In genomic region chr4:78938868-78939666, GRCh38 we compare ENCODE assay signal across 8 cellular contexts. TPM values are rescaled to one million over a fixed set of nuclear protein-coding genes. Genes with fewer than 3 reads are reported as not detected.
DNase-seq lines count a peak whose midpoint lies in the region; ATAC-seq and TF ChIP-seq lines count a peak whose summit lies in the region.

A gene with protein sequence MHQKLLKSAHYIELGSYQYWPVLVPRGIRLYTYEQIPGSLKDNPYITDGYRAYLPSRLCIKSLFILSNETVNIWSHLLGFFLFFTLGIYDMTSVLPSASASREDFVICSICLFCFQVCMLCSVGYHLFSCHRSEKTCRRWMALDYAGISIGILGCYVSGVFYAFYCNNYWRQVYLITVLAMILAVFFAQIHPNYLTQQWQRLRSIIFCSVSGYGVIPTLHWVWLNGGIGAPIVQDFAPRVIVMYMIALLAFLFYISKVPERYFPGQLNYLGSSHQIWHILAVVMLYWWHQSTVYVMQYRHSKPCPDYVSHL (minus strand): TSS chr4:78939438. CDS start chr4:78939224, 214 bp downstream.

- H3K4me3 ChIP-seq in Jurkat, Clone E6-1 (ENCODE audit: low read length), result peak within 1 kb of the TSS; percentile 87
- peak within 1 kb of the TSS; percentile 67 to 71 for H3K4me3 ChIP-seq in Panc1 (ENCODE audit: low read depth in 2 of 2, low read length in 2 of 2)
- peak within 1 kb of the TSS; percentile 86 for H3K4me3 ChIP-seq in naive thymus-derived CD4-positive, alpha-beta T cell (ENCODE audit: low read length)

- peak; percentile 65 for DNase-seq in DMS79 treated with DMSO at 0.1 percent for 48 hours (lab: John Stamatoyannopoulos, UW)
- peak; percentile 58 for DNase-seq in Jurkat, Clone E6-1 (ENCODE audit: low read depth, low spot score)
- no peak for DNase-seq in Panc1 (ENCODE audit: low read depth, low spot score)
- DNase-seq in activated T-cell treated with anti-CD3 and anti-CD28 coated beads, Interleukin-2, amount 50 U/mL, for 72 hours, result peak; percentile 88 to 92
- peak; percentile 77 for DNase-seq in fibroblast of gingiva (ENCODE audit: low read depth)
- peak; percentile 70 to 91 (median 86) for DNase-seq in naive thymus-derived CD4-positive, alpha-beta T cell
- peak; percentile 75 for DNase-seq in stimulated activated naive B cell treated with anti-CD40 and anti-IgM and Interleukin-4, amounts not matched to agents 10 μg/mL and 1 μg/mL and 100 μg/mL, for 72 hours

- no peaks in the 10 kb centered on the region; the same call in 1 of the 2 replicates for H3K4me1 ChIP-seq in Panc1 (ENCODE audit: control insufficient read depth, insufficient read depth, low read length)
- peaks cover 5 to 14% of the 10 kb centered on the region in 2 donors for H3K4me1 ChIP-seq in naive thymus-derived CD4-positive, alpha-beta T cell (ENCODE audit: control insufficient read depth in 2 of 2, insufficient read depth in 2 of 2, low read length in 2 of 2)

- peak within 1 kb of the TSS; percentile 85 for H3K27ac Mint-ChIP-seq in activated T-cell treated with anti-CD3 and anti-CD28 coated beads, Interleukin-2, amount 50 U/mL, for 72 hours
- peak within 1 kb of the TSS; percentile 82 to 97 (median 92) for H3K27ac Mint-ChIP-seq in naive thymus-derived CD4-positive, alpha-beta T cell
- H3K27ac Mint-ChIP-seq in stimulated activated naive B cell treated with anti-CD40 and anti-IgM and Interleukin-4, amounts not matched to agents 10 μg/mL and 1 μg/mL and 100 μg/mL, for 72 hours, result peak within 1 kb of the TSS; percentile 93

- H3K9me3 ChIP-seq in Panc1 (ENCODE audit: control insufficient read depth, insufficient read depth, low read depth, low read length), result no peaks in the 10 kb centered on the region
- H3K9me3 ChIP-seq in naive thymus-derived CD4-positive, alpha-beta T cell (ENCODE audit: control insufficient read depth in 2 of 3, low read length in 3 of 3), result no peaks in the 10 kb centered on the region

- H3K27me3 Mint-ChIP-seq in activated T-cell treated with anti-CD3 and anti-CD28 coated beads, Interleukin-2, amount 50 U/mL, for 72 hours (ENCODE audit: low read depth), result peaks cover 21% of the 10 kb centered on the region
- H3K27me3 Mint-ChIP-seq in naive thymus-derived CD4-positive, alpha-beta T cell, result peaks cover 8 to 18% (median 11%) of the 10 kb centered on the region in 5 donors
- no peaks in the 10 kb centered on the region for H3K27me3 Mint-ChIP-seq in stimulated activated naive B cell treated with anti-CD40 and anti-IgM and Interleukin-4, amounts not matched to agents 10 μg/mL and 1 μg/mL and 100 μg/mL, for 72 hours

- no peak for TF ChIP-seq CTCF in Panc1 (IDR thresholded peaks at IDR 0.05)

- H3K9me3 Mint-ChIP-seq in activated T-cell treated with anti-CD3 and anti-CD28 coated beads, Interleukin-2, amount 50 U/mL, for 72 hours, result no peaks in the 10 kb centered on the region
- peaks cover 0 to 2% (median 0%) of the 10 kb centered on the region in 11 donors for H3K9me3 Mint-ChIP-seq in naive thymus-derived CD4-positive, alpha-beta T cell
- no peaks in the 10 kb centered on the region for H3K9me3 Mint-ChIP-seq in stimulated activated naive B cell treated with anti-CD40 and anti-IgM and Interleukin-4, amounts not matched to agents 10 μg/mL and 1 μg/mL and 100 μg/mL, for 72 hours

- no peaks in the 10 kb centered on the region for H3K36me3 Mint-ChIP-seq in activated T-cell treated with anti-CD3 and anti-CD28 coated beads, Interleukin-2, amount 50 U/mL, for 72 hours (ENCODE audit: insufficient read depth in 2 of 2)
- peaks cover 0 to 7% (median 3%) of the 10 kb centered on the region in 5 donors for H3K36me3 Mint-ChIP-seq in naive thymus-derived CD4-positive, alpha-beta T cell
- peaks cover 1 to 5% of the 10 kb centered on the region in 2 donors for H3K36me3 Mint-ChIP-seq in stimulated activated naive B cell treated with anti-CD40 and anti-IgM and Interleukin-4, amounts not matched to agents 10 μg/mL and 1 μg/mL and 100 μg/mL, for 72 hours

- BruUV-seq in Panc1 (replicated peaks; lab: Mats Ljungman, UMichigan), result no TSS peak

- no peaks in the 10 kb centered on the region for H3K36me3 ChIP-seq in Panc1 (ENCODE audit: control insufficient read depth, insufficient read depth, low read length)
- H3K36me3 ChIP-seq in naive thymus-derived CD4-positive, alpha-beta T cell (ENCODE audit: control insufficient read depth in 2 of 3, insufficient read depth in 3 of 3, low read length in 3 of 3), result peaks cover 0 to 5% (median 0%) of the 10 kb centered on the region in 3 experiments

- peak within 1 kb of the TSS; percentile 94 to 99 for H3K4me3 Mint-ChIP-seq in activated T-cell treated with anti-CD3 and anti-CD28 coated beads, Interleukin-2, amount 50 U/mL, for 72 hours
- peak within 1 kb of the TSS; percentile 92 to 100 (median 98) for H3K4me3 Mint-ChIP-seq in naive thymus-derived CD4-positive, alpha-beta T cell
- peak within 1 kb of the TSS; percentile 98 for H3K4me3 Mint-ChIP-seq in stimulated activated naive B cell treated with anti-CD40 and anti-IgM and Interleukin-4, amounts not matched to agents 10 μg/mL and 1 μg/mL and 100 μg/mL, for 72 hours

- peak within 1 kb of the TSS; percentile 83 for H3K27ac ChIP-seq in Panc1 (ENCODE audit: low read length)
- peak within 1 kb of the TSS; percentile 82 for H3K27ac ChIP-seq in naive thymus-derived CD4-positive, alpha-beta T cell (ENCODE audit: low read depth, low read length)

- intact Hi-C loops in Panc1 (cut with micrococcal nuclease; ENCODE audit: unreplicated experiment), result no loop called here
- intact Hi-C loops in naive thymus-derived CD4-positive, alpha-beta T cell (cut with micrococcal nuclease), result loop anchor here (1.0 to 5.0 kb wide), 11 partner anchors 9 to 1782 kb away; partner anchors contain the start of genes BMP2K (in 2 of the 2), ANTXR2 (in 1 of the 2), CCNG2 (in 1 of the 2) and MRPL1 (in 1 of the 2)

- no peaks in the 10 kb centered on the region for H3K27me3 ChIP-seq in Panc1 (ENCODE audit: control insufficient read depth, insufficient read depth, low read length)
- H3K27me3 ChIP-seq in naive thymus-derived CD4-positive, alpha-beta T cell (ENCODE audit: control insufficient read depth in 2 of 2, insufficient read depth in 2 of 2, low read length in 2 of 2), result no peaks in the 10 kb centered on the region

- CTCF ChIA-PET in Panc1 (lab: Charles Lee), result no interaction called here
- CTCF ChIA-PET in naive thymus-derived CD4-positive, alpha-beta T cell (lab: Charles Lee), result interaction anchor here (0.6 to 2.6 kb wide), 2 partner anchors 13 to 1730 kb away, joined by 3 to 14 read pairs; no protein-coding TSS in a partner anchor

- H3K4me1 Mint-ChIP-seq in activated T-cell treated with anti-CD3 and anti-CD28 coated beads, Interleukin-2, amount 50 U/mL, for 72 hours (ENCODE audit: low read depth), result peaks cover 36% of the 10 kb centered on the region
- H3K4me1 Mint-ChIP-seq in naive thymus-derived CD4-positive, alpha-beta T cell, result peaks cover 23 to 54% (median 39%) of the 10 kb centered on the region in 7 donors
- peaks cover 6 to 14% of the 10 kb centered on the region in 2 donors for H3K4me1 Mint-ChIP-seq in stimulated activated naive B cell treated with anti-CD40 and anti-IgM and Interleukin-4, amounts not matched to agents 10 μg/mL and 1 μg/mL and 100 μg/mL, for 72 hours

- in situ Hi-C loops in Panc1 (cut with HindIII; ENCODE audit: low pct_unique_long_range_greater_than_20kb, low sequenced_read_pairs), result no loop called here

- peak; percentile 98 for ATAC-seq in GM21717 (IDR thresholded peaks at IDR 0.05; ENCODE audit: unreplicated experiment)
- peak; percentile 100 for ATAC-seq in Panc1
- peak; percentile 95 to 97 for ATAC-seq in activated T-cell treated with anti-CD3 and anti-CD28 coated beads, Interleukin-2, amount 50 U/mL, for 72 hours (replicated peaks in 1 of 2)
- peak; percentile 98 for ATAC-seq in naive thymus-derived CD4-positive, alpha-beta T cell
- peak; percentile 98 for ATAC-seq in stimulated activated naive B cell treated with anti-CD40 and anti-IgM and Interleukin-4, amounts not matched to agents 10 μg/mL and 1 μg/mL and 100 μg/mL, for 72 hours (replicated peaks)

- POLR2A ChIA-PET in Panc1 (lab: Charles Lee), result interaction anchor here (0.6 kb wide), 2 partner anchors 892 to 1384 kb away, joined by 4 to 10 read pairs; no protein-coding TSS in a partner anchor
- POLR2A ChIA-PET in naive thymus-derived CD4-positive, alpha-beta T cell (lab: Charles Lee), result interaction anchor here (0.6 to 1.8 kb wide), 2 partner anchors 17 to 1264 kb away, joined by 3 to 4 read pairs; no protein-coding TSS in a partner anchor

RNA-seq across cellular contexts. Expression of the gene that starts here (rescaled TPM):
- 47.6 TPM for polyA plus RNA-seq in Jurkat, Clone E6-1 (2012; ENCODE audit: insufficient read depth, insufficient read length)
- total RNA-seq in Panc1 (2021; ENCODE audit: unreplicated experiment), result 17.3 TPM
- 9.6 TPM for polyA plus RNA-seq in Panc1 (2012; ENCODE audit: insufficient read length)
- 10 to 100 TPM; 12.2 to 12.8 TPM for total RNA-seq in activated T-cell treated with anti-CD3 and anti-CD28 coated beads, Interleukin-2, amount 50 U/mL, for 72 hours
- 10 to 100 TPM; 13.1 to 24.3 (median 15.8) TPM for total RNA-seq in naive thymus-derived CD4-positive, alpha-beta T cell
- 1 to 10 TPM; 7.9 to 8.8 TPM for polyA plus RNA-seq in naive thymus-derived CD4-positive, alpha-beta T cell
